ENCODE assay signal across 18 cellular contexts in genomic region chr3:36394176-36394575, GRCh38. TPM values are rescaled to one million over a fixed set of nuclear protein-coding genes. Genes with fewer than 3 reads are reported as not detected.
DNase-seq lines count a peak whose midpoint lies in the region; FAIRE-seq and TF ChIP-seq lines count a peak whose summit lies in the region.
"Had no signal": no experiment of that assay in that cellular context is flagged by ENCODE, and none has a peak within 500 bp of the region (broad histone marks: within the 10 kb centered on the region; RNA-seq: fewer than 3 reads in every experiment).

No MANE protein-coding gene starts in this region.

- no peaks in the 10 kb centered on the region for H3K9me3 Mint-ChIP-seq in astrocyte (ENCODE audit: unreplicated experiment)

- H2AK5ac ChIP-seq in mesendoderm (ENCODE audit: low read length) = no peak overlapping the region

- no peak overlapping the region for H3K56ac ChIP-seq in mesendoderm (ENCODE audit: low read length)

- H3K36me3 Mint-ChIP-seq in astrocyte (ENCODE audit: low read depth, unreplicated experiment) = peaks cover 3% of the 10 kb centered on the region

- FAIRE-seq in astrocyte (lab: Jason Lieb, UNC) = no peak
- FAIRE-seq: HepG2 had no signal

- H4K20me1 ChIP-seq in astrocyte (ENCODE audit: insufficient read depth, low read length) = peaks cover 6% of the 10 kb centered on the region

- H3K23ac ChIP-seq in mesendoderm (ENCODE audit: low read length) = no peak overlapping the region

- no peak overlapping the region for H4K5ac ChIP-seq in mesendoderm (ENCODE audit: low read length)

- TF ChIP-seq CTCF in astrocyte (IDR thresholded peaks at IDR 0.05; ENCODE audit: insufficient read depth, low read depth, low read length) (no peak), ovary (IDR thresholded peaks at IDR 0.05) (no peak)

- H2AFZ ChIP-seq in astrocyte (ENCODE audit: low read depth, low read length) = no peak overlapping the region

- no peaks in the 10 kb centered on the region for H3K27me3 ChIP-seq in astrocyte (ENCODE audit: insufficient read depth, low read length)
- H3K27me3 ChIP-seq in mesendoderm (ENCODE audit: insufficient read depth, low read length, poor library complexity) = no peaks in the 10 kb centered on the region
- H3K27me3 ChIP-seq in ovary = no peaks in the 10 kb centered on the region
- H3K27me3 ChIP-seq: SJSA1 had no signal

- H3K27ac ChIP-seq in astrocyte (ENCODE audit: low read depth, low read length) (no peak overlapping the region), mesendoderm (ENCODE audit: low read depth, low read length) (no peak overlapping the region), ovary (no peak overlapping the region)
- H3K27ac ChIP-seq: C4-2B, SJSA1 had no signal

- no peak for TF ChIP-seq POLR2A in ovary (IDR thresholded peaks at IDR 0.05)

- H3K18ac ChIP-seq in mesendoderm (ENCODE audit: low read length) = no peak overlapping the region

- no peak overlapping the region for H4K8ac ChIP-seq in mesendoderm (ENCODE audit: low read depth, low read length)

- no peak overlapping the region for H3K4ac ChIP-seq in mesendoderm (ENCODE audit: low read depth, low read length)

- no peaks in the 10 kb centered on the region for H3K9me3 ChIP-seq in astrocyte (ENCODE audit: insufficient read depth, low read depth, low read length)
- no peaks in the 10 kb centered on the region for H3K9me3 ChIP-seq in ovary
- H3K9me3 ChIP-seq: SJSA1 had no signal

- no peaks in the 10 kb centered on the region for H3K79me1 ChIP-seq in mesendoderm (ENCODE audit: low read length)

- H3K4me1 ChIP-seq in astrocyte (ENCODE audit: insufficient read depth, low read length) (no peaks in the 10 kb centered on the region), mesendoderm (ENCODE audit: control insufficient read depth, low read depth, low read length) (no peaks in the 10 kb centered on the region), ovary (ENCODE audit: insufficient read depth) (no peaks in the 10 kb centered on the region)
- H3K4me1 ChIP-seq: SJSA1 had no signal

- H3K4me2 ChIP-seq in astrocyte (ENCODE audit: low read length) (no peak overlapping the region), mesendoderm (ENCODE audit: low read length) (no peak overlapping the region)

- no peak overlapping the region for H2BK120ac ChIP-seq in mesendoderm (ENCODE audit: low read depth, low read length)

- H3K4me3 ChIP-seq in astrocyte (ENCODE audit: insufficient read depth, low read depth, low read length) (no peak overlapping the region), mesendoderm (ENCODE audit: low read length) (no peak overlapping the region), ovary (no peak overlapping the region)
- H3K4me3 ChIP-seq: SJSA1 had no signal

- H3K36me3 ChIP-seq in astrocyte (ENCODE audit: insufficient read depth, low read length) (no peaks in the 10 kb centered on the region), mesendoderm (ENCODE audit: control insufficient read depth, insufficient read depth, low read length) (no peaks in the 10 kb centered on the region), ovary (no peaks in the 10 kb centered on the region)

- H3K4me1 Mint-ChIP-seq in astrocyte (ENCODE audit: low read depth, unreplicated experiment) = peaks cover 8% of the 10 kb centered on the region

- DNase-seq in GM03348 (ENCODE audit: low spot score) (peak; percentile 71), astrocyte (ENCODE audit: low read depth) (peak; percentile 86), fibroblast of peridontal ligament (ENCODE audit: extremely low read depth) (peak; percentile 50), renal cortical epithelial cell (ENCODE audit: low read depth) (peak; percentile 51), mesendoderm (no peak), cortex of kidney (lab: John Stamatoyannopoulos, UW) (no peak), ovary (no peak)
- DNase-seq: DMS 273 treated with DMSO at 0.1 percent for 48 hours, H7, KG1, NCI-H1417 treated with DMSO at 0.1 percent for 48 hours, NCI-H1930, NCI-H2171, NCI-H82, PC-3 had no signal

- H3K27me3 Mint-ChIP-seq in astrocyte (ENCODE audit: low read depth, unreplicated experiment) = no peaks in the 10 kb centered on the region

- H2BK15ac ChIP-seq in mesendoderm (replicated peaks; ENCODE audit: low read depth) = no peak overlapping the region

- TF ChIP-seq EP300 in ovary (IDR thresholded peaks at IDR 0.05) = no peak

- no peak overlapping the region for H2BK5ac ChIP-seq in mesendoderm (ENCODE audit: low read length)

- intact Hi-C loops in ovary (cut with DNase I) = no loop called here

- H3K27ac Mint-ChIP-seq in astrocyte (ENCODE audit: unreplicated experiment) = no peak overlapping the region

- no peak overlapping the region for H3K4me3 Mint-ChIP-seq in astrocyte (ENCODE audit: unreplicated experiment)

- H3K9ac ChIP-seq in astrocyte (ENCODE audit: low read length) (no peak overlapping the region), mesendoderm (ENCODE audit: low read length) (no peak overlapping the region)

- H3K79me2 ChIP-seq in astrocyte (ENCODE audit: insufficient read depth, low read length) (peaks cover 15% of the 10 kb centered on the region), mesendoderm (ENCODE audit: control insufficient read depth, insufficient read depth, low read length) (no peaks in the 10 kb centered on the region)

RNA-seq across cellular contexts. Expression of gene STAC, which starts 13.9 kb away (rescaled TPM):
- total RNA-seq in astrocyte (7.1 and 9.4 TPM in 2 replicates), renal cortical epithelial cell (22.1 and 22.4 TPM in 2 replicates), ovary (1 to 10 TPM in 3 of 7 donors, under 1 TPM in 4; 0.58 to 8.4 (median 0.88) TPM)
- polyA plus RNA-seq in mesendoderm (2013, experiment 1 of 2) = 11.0 TPM
- polyA plus RNA-seq in mesendoderm (2013, experiment 2 of 2) = 11.4 TPM
- polyA plus RNA-seq in ovary = 1 to 10 TPM; 1.2 to 1.6 TPM
- total RNA-seq: HepG2 had no signal
- polyA plus RNA-seq: HepG2 had no signal

Comparison
In these comparisons a context has a peak if more than half of its experiments do, and no peak if none do; other contexts are left out.
1. DNase-seq: peak in GM03348 (single experiment), astrocyte (single experiment), fibroblast of peridontal ligament (single experiment) and renal cortical epithelial cell (single experiment); none in mesendoderm (single experiment), cortex of kidney (single experiment) and ovary (0 of 5).